Comparison of ENCODE assay signal across 1 cellular context in the genomic region with DNA sequence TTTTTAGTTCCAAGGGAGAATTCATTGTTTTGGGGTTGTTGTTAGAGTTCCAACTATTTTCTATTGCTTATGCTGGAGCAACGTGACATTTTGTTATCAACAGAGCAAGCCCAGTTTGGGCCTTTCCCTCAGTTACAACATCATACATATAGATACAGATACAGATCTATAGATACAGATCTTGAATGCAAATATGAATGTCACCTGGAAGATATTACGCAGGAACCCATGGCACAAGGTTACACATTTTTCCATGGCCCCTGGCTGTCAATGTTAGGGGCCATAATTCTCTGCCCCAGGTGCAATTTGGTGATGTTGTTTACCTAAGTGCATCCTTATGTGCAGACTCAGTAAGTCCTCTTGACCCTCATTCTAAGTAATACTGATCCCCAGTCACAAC.
TF ChIP-seq lines count a peak whose summit lies in the region.

No MANE protein-coding gene starts in this region.

TF ChIP-seq in H1, 55 proteins besides CTCF, POLR2A, EP300 and RAD21:
- TF ChIP-seq EZH2 (IDR thresholded peaks at IDR 0.05; ENCODE audit: low read depth, low read length, severe bottlenecking): no peak
- no peak for TF ChIP-seq RNF2 (IDR thresholded peaks at IDR 0.05; ENCODE audit: borderline replicate concordance, low read depth, low read length, missing control alignments, poor library complexity, severe bottlenecking)
